In genomic region chr18:79964330-79965118, GRCh38 we compare ENCODE assay signal across 8 cellular contexts. TPM values are rescaled to one million over a fixed set of nuclear protein-coding genes. Genes with fewer than 3 reads are reported as not detected.
DNase-seq lines count a peak whose midpoint lies in the region; ATAC-seq and TF ChIP-seq lines count a peak whose summit lies in the region.

HSBP1L1 (plus strand) TSS chr18:79964643; CDS start chr18:79964736, 93 bp downstream.

- in situ Hi-C loops in G401 (cut with HindIII; ENCODE audit: low sequenced_read_pairs) (no loop called here), KBM-7 (cut with MboI; ENCODE audit: low pct_unique_long_range_greater_than_20kb, low sequenced_read_pairs) (no loop called here)

- CTCF ChIA-PET in WTC11 (lab: Charles Lee), result no interaction called here

- peak; percentile 63 for DNase-seq in G401 (ENCODE audit: low spot score)
- DNase-seq in KBM-7, result peak; percentile 76
- peak; percentile 80 for DNase-seq in WTC11 (ENCODE audit: low spot score)
- peak; percentile 75 for DNase-seq in cerebellum (ENCODE audit: low spot score)
- peak; percentile 57 for DNase-seq in stimulated activated CD4-positive, alpha-beta T cell treated with anti-CD3 and anti-CD28 coated beads, Interleukin-4, amount 100 ng/mL, for 24 hours
- no peak for DNase-seq in NK-92 treated with Interleukin-12 subunit alpha and Interleukin-12 subunit beta, amount 100 ng/mL, for 24 hours (lab: John Stamatoyannopoulos, UW)

- no peaks in the 10 kb centered on the region for H3K36me3 Mint-ChIP-seq in WTC11

- H3K4me1 Mint-ChIP-seq in WTC11, result peaks cover 31% of the 10 kb centered on the region

- no peak for TF ChIP-seq CTCF in WTC11 (IDR thresholded peaks at IDR 0.05)

- no peak within 1 kb of the TSS for H3K27ac Mint-ChIP-seq in WTC11

- peak; percentile 83 for ATAC-seq in GM21529 (IDR thresholded peaks at IDR 0.05; ENCODE audit: unreplicated experiment)
- ATAC-seq in WTC11, result peak; percentile 87

- H3K27me3 Mint-ChIP-seq in WTC11 (ENCODE audit: low read depth), result peaks cover 54% of the 10 kb centered on the region

- no peaks in the 10 kb centered on the region for H3K27me3 ChIP-seq in layer of hippocampus (ENCODE audit: control insufficient read depth, insufficient read depth, low read length)

- peak within 1 kb of the TSS; percentile 77 for H3K27ac ChIP-seq in layer of hippocampus (ENCODE audit: low read depth, low read length)

- no peaks in the 10 kb centered on the region for H3K9me3 Mint-ChIP-seq in WTC11

- H3K4me3 Mint-ChIP-seq in WTC11, result peak within 1 kb of the TSS; percentile 51

- POLR2A ChIA-PET in WTC11 (lab: Charles Lee), result interaction anchor here (0.6 to 1.1 kb wide), 3 partner anchors 15 to 31 kb away, joined by 3 to 4 read pairs (median 3); no protein-coding TSS in a partner anchor

TF ChIP-seq in WTC11, 78 proteins besides CTCF, POLR2A, EP300 and RAD21:
- TF ChIP-seq ZNF281 (CRISPR knock-in tag; IDR thresholded peaks at IDR 0.05) (no peak), ZNF423 (CRISPR knock-in tag; IDR thresholded peaks at IDR 0.05) (0 out of 2 replicates have a peak, but pooled peaks have one; percentile 21), MAX (CRISPR knock-in tag; IDR thresholded peaks at IDR 0.05) (peak; percentile 34; the same call in 1 of the 2 replicates), GABPB1 (CRISPR knock-in tag; IDR thresholded peaks at IDR 0.05) (peak; percentile 42; the same call in 1 of the 2 replicates), RELA (CRISPR knock-in tag; IDR thresholded peaks at IDR 0.05; ENCODE audit: borderline replicate concordance) (peak; percentile 26; the same call in 1 of the 2 replicates), ARID4B (CRISPR knock-in tag; IDR thresholded peaks at IDR 0.05; ENCODE audit: borderline replicate concordance) (peak; percentile 56; the same call in 1 of the 2 replicates), CBFB (CRISPR knock-in tag; IDR thresholded peaks at IDR 0.05; ENCODE audit: low read depth) (0 out of 2 replicates have a peak, but pooled peaks have one; percentile 39), JUN (CRISPR knock-in tag; IDR thresholded peaks at IDR 0.05) (no peak), ETV6 (CRISPR knock-in tag; IDR thresholded peaks at IDR 0.05) (peak; percentile 66; the same call in 1 of the 2 replicates), HMGXB4 (CRISPR knock-in tag; IDR thresholded peaks at IDR 0.05) (peak; percentile 61), PREB (CRISPR knock-in tag; IDR thresholded peaks at IDR 0.05; ENCODE audit: borderline replicate concordance) (no peak), ZNF396 (CRISPR knock-in tag; IDR thresholded peaks at IDR 0.05; ENCODE audit: borderline replicate concordance) (no peak), TEAD1 (CRISPR knock-in tag; IDR thresholded peaks at IDR 0.05) (peak; percentile 71), NFYB (CRISPR knock-in tag; conservative IDR thresholded peaks at IDR 0.05; ENCODE audit: low read depth) (no peak)

RNA-seq across cellular contexts. Expression of gene HSBP1L1, which starts in this region (rescaled TPM):
- total RNA-seq in G401 (2014; rRNA removed; shearing (Covaris generic)), result 31.6 and 32.7 TPM in 2 replicates
- total RNA-seq in WTC11 (2021) (1.4 to 1.7 TPM (median 1.6 TPM) in 3 replicates), cerebellum (2.3 TPM)
